In genomic region chr11:96228472-96228871, GRCh38 we compare ENCODE assay signal across 9 cellular contexts.
A peak's percentile ranks its signal among the peaks of the same experiment; 100 is the strongest.
DNase-seq lines count a peak whose midpoint lies in the region; ATAC-seq and TF ChIP-seq lines count a peak whose summit lies in the region.
"Had no signal": no experiment of that assay in that cellular context is flagged by ENCODE, and none has a peak within 500 bp of the region (broad histone marks: within the 10 kb centered on the region; RNA-seq: fewer than 3 reads in every experiment).

No MANE protein-coding gene starts in this region.

- peaks cover 0 to 6% of the 10 kb centered on the region in 2 donors for H3K4me1 ChIP-seq in esophagus (ENCODE audit: control insufficient read depth in 2 of 2, insufficient read depth in 2 of 2, low read length in 1 of 2)

- H3K4me3 Mint-ChIP-seq in naive thymus-derived CD8-positive, alpha-beta T cell = peak overlapping the region in 4 of 10 donors; percentile 7 to 60 (median 30)

- TF ChIP-seq CTCF in AG04449 (IDR thresholded peaks at IDR 0.05; ENCODE audit: insufficient read depth, low read length, missing control alignments) (no peak), GM10248 (IDR thresholded peaks at IDR 0.05; ENCODE audit: control extremely low read depth, extremely low read depth, low read depth, missing control alignments) (no peak)

- CTCF ChIA-PET in AG04449 (lab: Yijun Ruan, JAX) (interaction anchor here (3.7 kb wide), 1 partner anchor 114 kb away, joined by 20 read pairs; the partner anchor contains the start of gene MAML2), GM10248 (lab: Yijun Ruan, JAX) (interaction anchor here (0.9 to 2.4 kb wide), 6 partner anchors 10 to 228 kb away, joined by 3 to 6 read pairs (median 3); partner anchors contain the start of gene MAML2)

- POLR2A ChIA-PET in AG04449 (lab: Yijun Ruan, JAX) = no interaction called here
- POLR2A ChIA-PET in naive thymus-derived CD8-positive, alpha-beta T cell (lab: Charles Lee) = interaction anchor here (0.7 to 2.0 kb wide), 4 partner anchors 10 to 93 kb away, joined by 3 to 6 read pairs (median 3); no protein-coding TSS in a partner anchor
- POLR2A ChIA-PET in GM10248 (lab: Yijun Ruan, JAX) = no interaction called here

- peak overlapping the region in 9 of 10 donors; percentile 10 to 95 (median 84) for H3K27ac Mint-ChIP-seq in naive thymus-derived CD8-positive, alpha-beta T cell

- H3K36me3 ChIP-seq in MG63 = no peaks in the 10 kb centered on the region
- H3K36me3 ChIP-seq in esophagus (ENCODE audit: control insufficient read depth in 2 of 2, insufficient read depth in 2 of 2, low read length in 1 of 2) = no peaks in the 10 kb centered on the region

- H3K9me3 Mint-ChIP-seq in naive thymus-derived CD8-positive, alpha-beta T cell = peaks cover 0 to 10% (median 0%) of the 10 kb centered on the region in 9 donors

- H3K4me3 ChIP-seq in AG04449 (ENCODE audit: low read depth, low read length) = no peak overlapping the region
- H3K4me3 ChIP-seq in MG63 = no peak overlapping the region
- H3K4me3 ChIP-seq in esophagus (ENCODE audit: low read depth in 1 of 2, low read length in 2 of 2) = no peak overlapping the region

- ATAC-seq in naive thymus-derived CD8-positive, alpha-beta T cell = peak in 1 of 2 donors; percentile 37

- no peaks in the 10 kb centered on the region for H3K27me3 Mint-ChIP-seq in naive thymus-derived CD8-positive, alpha-beta T cell

- peaks cover 34 to 88% (median 82%) of the 10 kb centered on the region in 4 donors for H3K4me1 Mint-ChIP-seq in naive thymus-derived CD8-positive, alpha-beta T cell

- WGBS in esophagus, 2 donors = 35 to 45% methylated on average over 4 of the region's 4 CpGs

- H3K27ac ChIP-seq in esophagus (ENCODE audit: low read depth in 2 of 2, low read length in 1 of 2) = peak overlapping the region; percentile 65 to 70

- H3K9me3 ChIP-seq in MG63 (no peaks in the 10 kb centered on the region), esophagus (ENCODE audit: control insufficient read depth in 2 of 2, insufficient read depth in 1 of 2, low read depth in 1 of 2, low read length in 1 of 2) (no peaks in the 10 kb centered on the region)

- peak; percentile 67 for DNase-seq in AG04449 (ENCODE audit: low read depth, low spot score)
- peak; percentile 85 for DNase-seq in MG63
- DNase-seq in naive thymus-derived CD8-positive, alpha-beta T cell = no peak
- no peak for DNase-seq in G401 (ENCODE audit: low spot score)
- DNase-seq in effector CD4-positive, alpha-beta T cell = no peak
- DNase-seq in KG1 (lab: John Stamatoyannopoulos, UW) = no peak
- no peak for DNase-seq in GM10248 (ENCODE audit: extremely low spot score)
- DNase-seq: NCI-H1048 had no signal

- in situ Hi-C loops in G401 (cut with HindIII; ENCODE audit: low sequenced_read_pairs) = no loop called here

- peaks cover 9 to 29% (median 27%) of the 10 kb centered on the region in 3 donors for H3K36me3 Mint-ChIP-seq in naive thymus-derived CD8-positive, alpha-beta T cell

- no peaks in the 10 kb centered on the region for H3K27me3 ChIP-seq in MG63
- H3K27me3 ChIP-seq in esophagus (ENCODE audit: control insufficient read depth in 1 of 2, insufficient read depth in 2 of 2, low read length in 2 of 2) = peaks cover 0 to 2% of the 10 kb centered on the region in 2 donors

Comparison
In these comparisons a context has a peak if more than half of its experiments do, and no peak if none do; other contexts are left out.
1. DNase-seq: peak in AG04449 (single experiment) and MG63 (single experiment); none in naive thymus-derived CD8-positive, alpha-beta T cell (0 of 10), G401 (single experiment), effector CD4-positive, alpha-beta T cell (single experiment), KG1 (single experiment) and GM10248 (single experiment).